ENCODE assay signal across 13 cellular contexts in the genomic region with DNA sequence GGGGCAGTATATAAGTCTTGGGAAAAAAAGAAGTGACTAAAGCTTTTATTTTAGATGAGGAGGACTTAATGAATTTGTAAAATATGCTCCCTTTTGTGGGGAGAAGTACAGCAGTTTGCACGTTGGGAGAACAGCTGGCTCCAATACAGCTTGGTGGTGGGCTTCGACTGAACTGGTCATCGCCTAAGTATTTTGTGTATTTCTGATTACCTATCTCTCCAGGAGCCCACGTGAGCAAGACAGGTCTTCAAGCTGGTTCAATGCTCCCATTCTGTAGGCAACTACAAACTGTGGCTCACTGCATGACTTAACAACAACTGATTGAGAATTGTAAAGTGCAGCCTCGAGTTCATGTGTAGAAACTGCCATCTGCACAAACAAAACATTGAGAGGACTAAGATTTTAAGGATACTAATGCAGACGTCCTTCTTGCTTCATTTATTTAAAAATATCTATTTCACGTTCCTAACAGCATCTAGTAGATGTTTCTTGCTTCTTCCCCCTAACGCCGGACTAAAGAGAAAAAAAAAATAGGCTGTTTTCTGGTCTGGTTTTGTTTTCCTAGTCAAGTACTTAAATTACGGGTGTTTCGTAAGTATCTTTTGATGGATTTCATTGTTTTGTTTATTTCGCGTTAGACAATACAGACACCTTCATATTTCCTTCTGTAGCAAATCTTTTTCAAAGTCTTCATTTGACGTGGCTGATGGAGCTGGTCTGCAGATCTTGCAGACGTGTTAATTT. TPM values are rescaled to one million over a fixed set of nuclear protein-coding genes. Genes with fewer than 3 reads are reported as not detected.
A peak's percentile ranks its signal among the peaks of the same experiment; 100 is the strongest.
DNase-seq lines count a peak whose midpoint lies in the region; ATAC-seq, FAIRE-seq and TF ChIP-seq lines count a peak whose summit lies in the region.
"Had no signal": no experiment of that assay in that cellular context is flagged by ENCODE, and none has a peak within 500 bp of the region (broad histone marks: within the 10 kb centered on the region; RNA-seq: fewer than 3 reads in every experiment).

No MANE protein-coding gene starts in this region.

- peaks cover 8 to 98% (median 59%) of the 10 kb centered on the region in 7 donors for H3K27me3 ChIP-seq in spleen (replicated peaks in 1 of 7)
- peaks cover 23 to 29% of the 10 kb centered on the region in 2 donors for H3K27me3 ChIP-seq in right atrium auricular region

- H3K27ac ChIP-seq in spleen (no peak overlapping the region), right atrium auricular region (no peak overlapping the region)

- H3K4me3 ChIP-seq in spleen (peak overlapping the region in 1 of 8 donors; percentile 61), right atrium auricular region (no peak overlapping the region)

- H3K27me3 Mint-ChIP-seq in activated CD8-positive, alpha-beta memory T cell treated with anti-CD3 and anti-CD28 coated beads, Interleukin-2, amount 10 ng/mL, durations not matched to agents 7 days and 5 days: peaks cover 81% of the 10 kb centered on the region
- H3K27me3 Mint-ChIP-seq in activated naive CD8-positive, alpha-beta T cell treated with anti-CD3 and anti-CD28 coated beads, Interleukin-2, amount 10 ng/mL, durations not matched to agents 7 days and 5 days: peaks cover 76% of the 10 kb centered on the region
- H3K27me3 Mint-ChIP-seq in stimulated activated naive B cell treated with anti-CD40 and anti-IgM and Interleukin-4, amounts not matched to agents 10 μg/mL and 1 μg/mL and 100 μg/mL, for 72 hours: peaks cover 58 to 69% of the 10 kb centered on the region in 2 donors

- H3K36me3 Mint-ChIP-seq in activated CD8-positive, alpha-beta memory T cell treated with anti-CD3 and anti-CD28 coated beads, Interleukin-2, amount 10 ng/mL, durations not matched to agents 7 days and 5 days: no peaks in the 10 kb centered on the region
- no peaks in the 10 kb centered on the region for H3K36me3 Mint-ChIP-seq in activated naive CD8-positive, alpha-beta T cell treated with anti-CD3 and anti-CD28 coated beads, Interleukin-2, amount 10 ng/mL, durations not matched to agents 7 days and 5 days
- no peaks in the 10 kb centered on the region for H3K36me3 Mint-ChIP-seq in stimulated activated naive B cell treated with anti-CD40 and anti-IgM and Interleukin-4, amounts not matched to agents 10 μg/mL and 1 μg/mL and 100 μg/mL, for 72 hours

- WGBS in spleen, 5 donors: 15 to 32% (median 20%) methylated on average over 15 of the region's 15 CpGs

- POLR2A ChIA-PET in activated naive CD8-positive, alpha-beta T cell treated with anti-CD3 and anti-CD28 coated beads, Interleukin-2, amount 10 ng/mL, durations not matched to agents 7 days and 5 days (lab: Charles Lee): no interaction called here

- intact Hi-C loops in spleen (cut with DNase I; ENCODE audit: low total_unique reads): no loop called here

- no peaks in the 10 kb centered on the region for H3K9me3 ChIP-seq in spleen
- no peaks in the 10 kb centered on the region for H3K9me3 ChIP-seq in right atrium auricular region

- peaks cover 19% of the 10 kb centered on the region for H3K4me1 Mint-ChIP-seq in activated CD8-positive, alpha-beta memory T cell treated with anti-CD3 and anti-CD28 coated beads, Interleukin-2, amount 10 ng/mL, durations not matched to agents 7 days and 5 days
- peaks cover 12% of the 10 kb centered on the region for H3K4me1 Mint-ChIP-seq in activated naive CD8-positive, alpha-beta T cell treated with anti-CD3 and anti-CD28 coated beads, Interleukin-2, amount 10 ng/mL, durations not matched to agents 7 days and 5 days
- peaks cover 16 to 27% of the 10 kb centered on the region in 2 donors for H3K4me1 Mint-ChIP-seq in stimulated activated naive B cell treated with anti-CD40 and anti-IgM and Interleukin-4, amounts not matched to agents 10 μg/mL and 1 μg/mL and 100 μg/mL, for 72 hours

- CTCF ChIA-PET in activated CD8-positive, alpha-beta memory T cell treated with anti-CD3 and anti-CD28 coated beads, Interleukin-2, amount 10 ng/mL, durations not matched to agents 7 days and 5 days (lab: Charles Lee): no interaction called here

- peak overlapping the region; percentile 61 for H3K27ac Mint-ChIP-seq in activated CD8-positive, alpha-beta memory T cell treated with anti-CD3 and anti-CD28 coated beads, Interleukin-2, amount 10 ng/mL, durations not matched to agents 7 days and 5 days
- H3K27ac Mint-ChIP-seq in activated naive CD8-positive, alpha-beta T cell treated with anti-CD3 and anti-CD28 coated beads, Interleukin-2, amount 10 ng/mL, durations not matched to agents 7 days and 5 days: no peak overlapping the region
- H3K27ac Mint-ChIP-seq in stimulated activated naive B cell treated with anti-CD40 and anti-IgM and Interleukin-4, amounts not matched to agents 10 μg/mL and 1 μg/mL and 100 μg/mL, for 72 hours: peak overlapping the region; percentile 70

- TF ChIP-seq CTCF in spleen (IDR thresholded peaks at IDR 0.05 in 8 of 11, conservative IDR thresholded peaks at IDR 0.05 in 3 of 11) (no peak), right atrium auricular region (IDR thresholded peaks at IDR 0.05) (no peak)

- peak; percentile 86 for FAIRE-seq in islet of Langerhans (lab: Jason Lieb, UNC)
- FAIRE-seq: urothelium cell line had no signal

- peaks cover 19 to 36% (median 30%) of the 10 kb centered on the region in 6 donors for H3K4me1 ChIP-seq in spleen
- peaks cover 0 to 23% of the 10 kb centered on the region in 2 donors for H3K4me1 ChIP-seq in right atrium auricular region

- no peaks in the 10 kb centered on the region for H3K9me3 Mint-ChIP-seq in activated CD8-positive, alpha-beta memory T cell treated with anti-CD3 and anti-CD28 coated beads, Interleukin-2, amount 10 ng/mL, durations not matched to agents 7 days and 5 days (ENCODE audit: low read depth)
- H3K9me3 Mint-ChIP-seq in activated naive CD8-positive, alpha-beta T cell treated with anti-CD3 and anti-CD28 coated beads, Interleukin-2, amount 10 ng/mL, durations not matched to agents 7 days and 5 days: no peaks in the 10 kb centered on the region
- no peaks in the 10 kb centered on the region for H3K9me3 Mint-ChIP-seq in stimulated activated naive B cell treated with anti-CD40 and anti-IgM and Interleukin-4, amounts not matched to agents 10 μg/mL and 1 μg/mL and 100 μg/mL, for 72 hours

- TF ChIP-seq POLR2A in spleen (IDR thresholded peaks at IDR 0.05): no peak

- DNase-seq in activated CD8-positive, alpha-beta memory T cell treated with anti-CD3 and anti-CD28 coated beads, Interleukin-2, amount 10 ng/mL, durations not matched to agents 7 days and 5 days: no peak
- no peak for DNase-seq in activated CD8-positive, alpha-beta memory T cell treated with anti-CD3 and anti-CD28 coated beads, Interleukin-2, amount 50 U/mL, for 48 hours
- no peak for DNase-seq in activated naive CD8-positive, alpha-beta T cell treated with anti-CD3 and anti-CD28 coated beads, Interleukin-2, amount 10 ng/mL, durations not matched to agents 7 days and 5 days
- DNase-seq in stimulated activated naive B cell treated with anti-CD40 and anti-IgM and Interleukin-4, amounts not matched to agents 10 μg/mL and 1 μg/mL and 100 μg/mL, for 72 hours: no peak
- no peak for DNase-seq in spleen
- no peak for DNase-seq in right atrium auricular region (ENCODE audit: low spot score)
- no peak for DNase-seq in activated CD4-positive, CD25-positive, alpha-beta regulatory T cell treated with anti-CD3 and anti-CD28 coated beads, Interleukin-2, amount 50 U/mL, for 72 hours
- DNase-seq: ACHN, glutamatergic neuron, Karpas-422, NCI-H2081 treated with DMSO at 0.1 percent for 48 hours had no signal

- ATAC-seq in activated CD8-positive, alpha-beta memory T cell treated with anti-CD3 and anti-CD28 coated beads, Interleukin-2, amount 10 ng/mL, durations not matched to agents 7 days and 5 days: no peak
- ATAC-seq in activated naive CD8-positive, alpha-beta T cell treated with anti-CD3 and anti-CD28 coated beads, Interleukin-2, amount 10 ng/mL, durations not matched to agents 7 days and 5 days (ENCODE audit: low read depth): no peak
- no peak for ATAC-seq in stimulated activated naive B cell treated with anti-CD40 and anti-IgM and Interleukin-4, amounts not matched to agents 10 μg/mL and 1 μg/mL and 100 μg/mL, for 72 hours (replicated peaks)

- H3K36me3 ChIP-seq in spleen (no peaks in the 10 kb centered on the region), right atrium auricular region (no peaks in the 10 kb centered on the region)

- H3K4me3 Mint-ChIP-seq in activated CD8-positive, alpha-beta memory T cell treated with anti-CD3 and anti-CD28 coated beads, Interleukin-2, amount 10 ng/mL, durations not matched to agents 7 days and 5 days: no peak overlapping the region
- H3K4me3 Mint-ChIP-seq in activated naive CD8-positive, alpha-beta T cell treated with anti-CD3 and anti-CD28 coated beads, Interleukin-2, amount 10 ng/mL, durations not matched to agents 7 days and 5 days: peak overlapping the region; percentile 7
- peak overlapping the region; percentile 46 to 73 for H3K4me3 Mint-ChIP-seq in stimulated activated naive B cell treated with anti-CD40 and anti-IgM and Interleukin-4, amounts not matched to agents 10 μg/mL and 1 μg/mL and 100 μg/mL, for 72 hours

RNA-seq across cellular contexts. Expression of a gene that starts 1.4 kb away (rescaled TPM):
- total RNA-seq in activated CD8-positive, alpha-beta memory T cell treated with anti-CD3 and anti-CD28 coated beads, Interleukin-2, amount 10 ng/mL, durations not matched to agents 7 days and 5 days: not detected
- not detected for total RNA-seq in activated naive CD8-positive, alpha-beta T cell treated with anti-CD3 and anti-CD28 coated beads, Interleukin-2, amount 10 ng/mL, durations not matched to agents 7 days and 5 days
- 1 to 10 TPM in 3 of 7 donors, under 1 TPM in 3, not detected in 1; 0.09 to 3.3 (median 1.0) TPM for total RNA-seq in spleen
- polyA plus RNA-seq in spleen: 1 to 10 TPM in 1 of 3 donors, under 1 TPM in 2; 0.06 to 1.2 (median 0.13) TPM
- under 1 TPM in 1 of 2 donors, not detected in 1; 0.43 TPM for total RNA-seq in right atrium auricular region
